ENCODE assay signal across 6 cellular contexts in the genomic region with DNA sequence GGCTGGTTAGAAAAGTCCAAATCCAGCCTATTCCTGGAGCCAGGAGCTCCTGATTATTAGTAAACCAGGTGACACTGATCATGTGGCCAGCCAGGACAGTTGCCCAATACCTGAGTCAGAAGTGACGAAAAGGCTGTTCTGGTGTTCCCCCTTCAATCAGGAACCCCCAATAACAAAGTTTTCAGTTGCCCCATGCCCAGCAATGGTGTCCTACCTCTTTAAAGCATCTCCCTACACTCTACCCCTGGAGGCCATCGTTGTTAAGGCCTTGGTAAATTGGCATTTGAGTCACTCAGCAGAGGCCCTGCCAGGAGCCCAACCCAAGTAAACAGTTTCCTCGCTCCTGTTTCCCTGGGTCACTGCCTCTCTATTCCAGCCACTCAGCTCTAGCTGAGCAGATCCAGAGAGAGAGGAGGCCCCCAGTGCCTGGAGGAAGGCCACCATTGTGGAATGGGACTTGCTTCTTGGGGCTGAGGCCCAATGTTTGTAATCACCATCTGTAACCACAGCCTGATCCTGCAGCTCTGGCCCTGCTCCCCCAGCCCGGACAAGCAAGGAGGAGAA. TPM values are rescaled to one million over a fixed set of nuclear protein-coding genes. Genes with fewer than 3 reads are reported as not detected.
DNase-seq lines count a peak whose midpoint lies in the region; ATAC-seq and TF ChIP-seq lines count a peak whose summit lies in the region.

No MANE protein-coding gene starts in this region.

- H3K27me3 ChIP-seq in gastroesophageal sphincter, result no peaks in the 10 kb centered on the region
- H3K27me3 ChIP-seq in suprapubic skin, result no peaks in the 10 kb centered on the region

- DNase-seq in T-helper 2 cell treated with Interferon-gamma antibody and Interleukin-4, amounts not matched to agents 5 μg/mL and 100 μg/mL, for 36 hours (ENCODE audit: low spot score), result no peak
- DNase-seq in T-helper 2 cell (no peak), suprapubic skin (ENCODE audit: low spot score in 2 of 2) (peak in 1 of 2 donors; percentile 78)

- ATAC-seq in gastroesophageal sphincter (peak; percentile 79), HG03442 (IDR thresholded peaks at IDR 0.05; ENCODE audit: unreplicated experiment) (no peak), GM21526 (IDR thresholded peaks at IDR 0.05; ENCODE audit: low FRiP score, unreplicated experiment) (no peak)

- H3K27ac ChIP-seq in gastroesophageal sphincter (peak overlapping the region; percentile 35 to 86 (median 79)), suprapubic skin (peak overlapping the region; percentile 87)

- H3K36me3 ChIP-seq in gastroesophageal sphincter (peaks cover 0 to 86% of the 10 kb centered on the region in 2 donors), suprapubic skin (peaks cover 76% of the 10 kb centered on the region)

- H3K4me1 ChIP-seq in gastroesophageal sphincter, result peaks cover 4 to 43% (median 29%) of the 10 kb centered on the region in 3 donors
- H3K4me1 ChIP-seq in suprapubic skin, result peaks cover 41% of the 10 kb centered on the region

- H3K27ac Mint-ChIP-seq in T-helper 2 cell treated with Interferon-gamma antibody and Interleukin-4, amounts not matched to agents 5 μg/mL and 100 μg/mL, for 36 hours, result peak overlapping the region; percentile 52

- H3K4me3 ChIP-seq in gastroesophageal sphincter, result no peak overlapping the region
- no peak overlapping the region for H3K4me3 ChIP-seq in suprapubic skin

- H3K27me3 Mint-ChIP-seq in T-helper 2 cell treated with Interferon-gamma antibody and Interleukin-4, amounts not matched to agents 5 μg/mL and 100 μg/mL, for 36 hours (ENCODE audit: low read depth), result no peaks in the 10 kb centered on the region

- TF ChIP-seq EP300 in gastroesophageal sphincter (IDR thresholded peaks at IDR 0.05) (no peak), suprapubic skin (IDR thresholded peaks at IDR 0.05) (no peak)

- WGBS in gastroesophageal sphincter (ENCODE audit: low coverage in 1 of 2), 2 donors, result 5 to 40% methylated on average over 2 to 3 of the region's 4 CpGs
- WGBS in suprapubic skin, result 25% methylated on average over 4 of the region's 4 CpGs

- TF ChIP-seq POLR2A in gastroesophageal sphincter (IDR thresholded peaks at IDR 0.05) (no peak), suprapubic skin (IDR thresholded peaks at IDR 0.05) (peak in 1 of 2 donors; percentile 4)

- H3K9me3 ChIP-seq in gastroesophageal sphincter, result no peaks in the 10 kb centered on the region
- H3K9me3 ChIP-seq in suprapubic skin, result no peaks in the 10 kb centered on the region

- peaks cover 33% of the 10 kb centered on the region for H3K4me1 Mint-ChIP-seq in T-helper 2 cell treated with Interferon-gamma antibody and Interleukin-4, amounts not matched to agents 5 μg/mL and 100 μg/mL, for 36 hours (ENCODE audit: low read depth)

- H3K36me3 Mint-ChIP-seq in T-helper 2 cell treated with Interferon-gamma antibody and Interleukin-4, amounts not matched to agents 5 μg/mL and 100 μg/mL, for 36 hours (ENCODE audit: low read depth), result peaks cover 47% of the 10 kb centered on the region

- no peaks in the 10 kb centered on the region for H3K9me3 Mint-ChIP-seq in T-helper 2 cell treated with Interferon-gamma antibody and Interleukin-4, amounts not matched to agents 5 μg/mL and 100 μg/mL, for 36 hours

- TF ChIP-seq CTCF in gastroesophageal sphincter (IDR thresholded peaks at IDR 0.05), result peak in 1 of 4 experiments; percentile 35
- TF ChIP-seq CTCF in suprapubic skin (IDR thresholded peaks at IDR 0.05), result no peak

- no peak overlapping the region for H3K4me3 Mint-ChIP-seq in T-helper 2 cell treated with Interferon-gamma antibody and Interleukin-4, amounts not matched to agents 5 μg/mL and 100 μg/mL, for 36 hours

RNA-seq across cellular contexts. Expression of a gene that starts 25.0 kb away (rescaled TPM):
- 100 to 1,000 TPM in 1 of 4 donors, 10 to 100 TPM in 3; 57.3 to 105 (median 64.0) TPM for total RNA-seq in gastroesophageal sphincter
- 10 to 100 TPM; 53.7 to 72.5 (median 68.5) TPM for total RNA-seq in suprapubic skin

RNA-seq across cellular contexts. Expression of a gene that starts 25.5 kb away (rescaled TPM):
- total RNA-seq in gastroesophageal sphincter (10 to 100 TPM in 3 of 4 donors, 1 to 10 TPM in 1; 4.7 to 14.2 (median 10.4) TPM), suprapubic skin (10 to 100 TPM; 11.6 to 25.6 (median 13.7) TPM)

RNA-seq across cellular contexts. Expression of a gene that starts 43.6 kb away (rescaled TPM):
- total RNA-seq in gastroesophageal sphincter, result 1 to 10 TPM in 1 of 4 donors, under 1 TPM in 1, not detected in 2; 0.62 to 3.6 TPM
- 1 to 10 TPM in 1 of 4 donors, not detected in 3; 1.6 TPM for total RNA-seq in suprapubic skin

RNA-seq across cellular contexts. Expression of a gene that starts 58.0 kb away (rescaled TPM):
- total RNA-seq in gastroesophageal sphincter (10 to 100 TPM; 47.8 to 81.1 (median 69.5) TPM), suprapubic skin (10 to 100 TPM; 68.8 to 94.3 (median 90.2) TPM)

RNA-seq across cellular contexts. Expression of a gene that starts 58.3 kb away (rescaled TPM):
- total RNA-seq in gastroesophageal sphincter, result 1 to 10 TPM; 1.9 to 4.2 (median 2.5) TPM
- total RNA-seq in suprapubic skin, result 1 to 10 TPM; 2.8 to 5.6 (median 3.5) TPM
